In genomic region chr5:76790632-76791290, GRCh38 we compare ENCODE assay signal across 1 cellular context.
TF ChIP-seq lines count a peak whose summit lies in the region.

No MANE protein-coding gene starts in this region.

TF ChIP-seq in HEK293, 187 proteins besides CTCF, POLR2A, EP300 and RAD21 (continued from another document and continues in another):
- TF ChIP-seq, protein P1, sequence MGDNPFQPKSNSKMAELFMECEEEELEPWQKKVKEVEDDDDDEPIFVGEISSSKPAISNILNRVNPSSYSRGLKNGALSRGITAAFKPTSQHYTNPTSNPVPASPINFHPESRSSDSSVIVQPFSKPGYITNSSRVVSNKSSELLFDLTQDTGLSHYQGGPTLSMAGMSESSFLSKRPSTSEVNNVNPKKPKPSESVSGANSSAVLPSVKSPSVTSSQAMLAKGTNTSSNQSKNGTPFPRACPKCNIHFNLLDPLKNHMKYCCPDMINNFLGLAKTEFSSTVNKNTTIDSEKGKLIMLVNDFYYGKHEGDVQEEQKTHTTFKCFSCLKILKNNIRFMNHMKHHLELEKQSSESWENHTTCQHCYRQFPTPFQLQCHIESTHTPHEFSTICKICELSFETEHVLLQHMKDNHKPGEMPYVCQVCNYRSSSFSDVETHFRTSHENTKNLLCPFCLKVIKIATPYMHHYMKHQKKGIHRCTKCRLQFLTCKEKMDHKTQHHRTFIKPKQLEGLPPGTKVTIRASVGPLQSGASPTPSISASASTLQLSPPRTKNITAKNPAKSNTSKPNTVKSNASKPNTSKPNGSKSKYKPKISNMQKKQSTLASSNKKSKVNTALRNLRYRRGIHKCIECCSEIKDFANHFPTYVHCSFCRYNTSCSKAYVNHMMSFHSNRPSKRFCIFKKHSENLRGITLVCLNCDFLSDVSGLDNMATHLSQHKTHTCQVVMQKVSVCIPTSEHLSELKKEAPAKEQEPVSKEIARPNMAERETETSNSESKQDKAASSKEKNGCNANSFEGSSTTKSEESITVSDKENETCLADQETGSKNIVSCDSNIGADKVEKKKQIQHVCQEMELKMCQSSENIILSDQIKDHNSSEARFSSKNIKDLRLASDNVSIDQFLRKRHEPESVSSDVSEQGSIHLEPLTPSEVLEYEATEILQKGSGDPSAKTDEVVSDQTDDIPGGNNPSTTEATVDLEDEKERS (tag by site-specific recombination; IDR thresholded peaks at IDR 0.05) = peak; percentile 76
- TF ChIP-seq ZBTB7A (tag by site-specific recombination; IDR thresholded peaks at IDR 0.05; ENCODE audit: low read depth) (no peak), ZNF776 (tag by site-specific recombination; IDR thresholded peaks at IDR 0.05; ENCODE audit: borderline replicate concordance) (no peak), WT1 (tag by site-specific recombination; IDR thresholded peaks at IDR 0.05) (0 out of 2 replicates have a peak, but pooled peaks have one; percentile 47), SP3 (tag by site-specific recombination; IDR thresholded peaks at IDR 0.05) (peak; percentile 35; the same call in 1 of the 2 replicates), ZNF670 (tag by site-specific recombination; IDR thresholded peaks at IDR 0.05; ENCODE audit: low read depth) (no peak), ZSCAN23 (tag by site-specific recombination; IDR thresholded peaks at IDR 0.05) (0 out of 2 replicates have a peak, but pooled peaks have one; percentile 51), ZNF354C (tag by site-specific recombination; IDR thresholded peaks at IDR 0.05; ENCODE audit: borderline replicate concordance, low read depth) (no peak), ZNF280C (tag by site-specific recombination; IDR thresholded peaks at IDR 0.05) (no peak), ZNF621 (tag by site-specific recombination; IDR thresholded peaks at IDR 0.05) (no peak), ZNF211 (tag by site-specific recombination; IDR thresholded peaks at IDR 0.05; ENCODE audit: low read depth) (no peak), ZNF658 (tag by site-specific recombination; IDR thresholded peaks at IDR 0.05) (no peak), ZNF404 (tag by site-specific recombination; IDR thresholded peaks at IDR 0.05) (no peak), TCF7L2 (IDR thresholded peaks at IDR 0.05; ENCODE audit: borderline replicate concordance, low read depth, low read length) (no peak), GLIS1 (tag by site-specific recombination; IDR thresholded peaks at IDR 0.05) (no peak), ZNF26 (tag by site-specific recombination; IDR thresholded peaks at IDR 0.05) (no peak), ZNF350 (tag by site-specific recombination; IDR thresholded peaks at IDR 0.05) (no peak), ZNF624 (tag by site-specific recombination; IDR thresholded peaks at IDR 0.05) (no peak), ZNF777 (tag by site-specific recombination; IDR thresholded peaks at IDR 0.05; ENCODE audit: borderline replicate concordance) (no peak), ZNF530 (tag by site-specific recombination; IDR thresholded peaks at IDR 0.05; ENCODE audit: low read depth) (no peak), ZNF202 (tag by site-specific recombination; IDR thresholded peaks at IDR 0.05; ENCODE audit: borderline replicate concordance) (no peak), ZBTB20 (tag by site-specific recombination; IDR thresholded peaks at IDR 0.05) (no peak), KLF16 (tag by site-specific recombination; IDR thresholded peaks at IDR 0.05) (no peak), ZNF560 (tag by site-specific recombination; IDR thresholded peaks at IDR 0.05; ENCODE audit: borderline replicate concordance) (no peak), ZNF19 (tag by site-specific recombination; IDR thresholded peaks at IDR 0.05; ENCODE audit: low read depth) (no peak), ZNF707 (tag by site-specific recombination; IDR thresholded peaks at IDR 0.05) (no peak), ZNF112 (tag by site-specific recombination; IDR thresholded peaks at IDR 0.05) (no peak), ZBTB10 (tag by site-specific recombination; IDR thresholded peaks at IDR 0.05) (no peak), AEBP2 (tag by site-specific recombination; IDR thresholded peaks at IDR 0.05; ENCODE audit: borderline replicate concordance) (no peak), GFI1B (tag by site-specific recombination; IDR thresholded peaks at IDR 0.05) (peak; percentile 71; the same call in 1 of the 2 replicates), ZBTB21 (tag by site-specific recombination; IDR thresholded peaks at IDR 0.05) (peak; percentile 80), ZNF558 (tag by site-specific recombination; IDR thresholded peaks at IDR 0.05) (peak; percentile 73; the same call in 1 of the 2 replicates), EGR2 (tag by site-specific recombination; IDR thresholded peaks at IDR 0.05; ENCODE audit: low read depth) (no peak), KLF10 (tag by site-specific recombination; IDR thresholded peaks at IDR 0.05) (peak; percentile 56; the same call in 1 of the 2 replicates), RBAK (tag by site-specific recombination; IDR thresholded peaks at IDR 0.05) (no peak), SCRT1 (tag by site-specific recombination; IDR thresholded peaks at IDR 0.05; ENCODE audit: borderline replicate concordance) (no peak)
- TF ChIP-seq, protein P2, sequence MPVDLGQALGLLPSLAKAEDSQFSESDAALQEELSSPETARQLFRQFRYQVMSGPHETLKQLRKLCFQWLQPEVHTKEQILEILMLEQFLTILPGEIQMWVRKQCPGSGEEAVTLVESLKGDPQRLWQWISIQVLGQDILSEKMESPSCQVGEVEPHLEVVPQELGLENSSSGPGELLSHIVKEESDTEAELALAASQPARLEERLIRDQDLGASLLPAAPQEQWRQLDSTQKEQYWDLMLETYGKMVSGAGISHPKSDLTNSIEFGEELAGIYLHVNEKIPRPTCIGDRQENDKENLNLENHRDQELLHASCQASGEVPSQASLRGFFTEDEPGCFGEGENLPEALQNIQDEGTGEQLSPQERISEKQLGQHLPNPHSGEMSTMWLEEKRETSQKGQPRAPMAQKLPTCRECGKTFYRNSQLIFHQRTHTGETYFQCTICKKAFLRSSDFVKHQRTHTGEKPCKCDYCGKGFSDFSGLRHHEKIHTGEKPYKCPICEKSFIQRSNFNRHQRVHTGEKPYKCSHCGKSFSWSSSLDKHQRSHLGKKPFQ (tag by site-specific recombination; IDR thresholded peaks at IDR 0.05) = no peak
- TF ChIP-seq, protein P3, sequence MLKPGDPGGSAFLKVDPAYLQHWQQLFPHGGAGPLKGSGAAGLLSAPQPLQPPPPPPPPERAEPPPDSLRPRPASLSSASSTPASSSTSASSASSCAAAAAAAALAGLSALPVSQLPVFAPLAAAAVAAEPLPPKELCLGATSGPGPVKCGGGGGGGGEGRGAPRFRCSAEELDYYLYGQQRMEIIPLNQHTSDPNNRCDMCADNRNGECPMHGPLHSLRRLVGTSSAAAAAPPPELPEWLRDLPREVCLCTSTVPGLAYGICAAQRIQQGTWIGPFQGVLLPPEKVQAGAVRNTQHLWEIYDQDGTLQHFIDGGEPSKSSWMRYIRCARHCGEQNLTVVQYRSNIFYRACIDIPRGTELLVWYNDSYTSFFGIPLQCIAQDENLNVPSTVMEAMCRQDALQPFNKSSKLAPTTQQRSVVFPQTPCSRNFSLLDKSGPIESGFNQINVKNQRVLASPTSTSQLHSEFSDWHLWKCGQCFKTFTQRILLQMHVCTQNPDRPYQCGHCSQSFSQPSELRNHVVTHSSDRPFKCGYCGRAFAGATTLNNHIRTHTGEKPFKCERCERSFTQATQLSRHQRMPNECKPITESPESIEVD (tag by site-specific recombination; IDR thresholded peaks at IDR 0.05) = peak; percentile 66; the same call in 1 of the 2 replicates
- TF ChIP-seq, protein P4, sequence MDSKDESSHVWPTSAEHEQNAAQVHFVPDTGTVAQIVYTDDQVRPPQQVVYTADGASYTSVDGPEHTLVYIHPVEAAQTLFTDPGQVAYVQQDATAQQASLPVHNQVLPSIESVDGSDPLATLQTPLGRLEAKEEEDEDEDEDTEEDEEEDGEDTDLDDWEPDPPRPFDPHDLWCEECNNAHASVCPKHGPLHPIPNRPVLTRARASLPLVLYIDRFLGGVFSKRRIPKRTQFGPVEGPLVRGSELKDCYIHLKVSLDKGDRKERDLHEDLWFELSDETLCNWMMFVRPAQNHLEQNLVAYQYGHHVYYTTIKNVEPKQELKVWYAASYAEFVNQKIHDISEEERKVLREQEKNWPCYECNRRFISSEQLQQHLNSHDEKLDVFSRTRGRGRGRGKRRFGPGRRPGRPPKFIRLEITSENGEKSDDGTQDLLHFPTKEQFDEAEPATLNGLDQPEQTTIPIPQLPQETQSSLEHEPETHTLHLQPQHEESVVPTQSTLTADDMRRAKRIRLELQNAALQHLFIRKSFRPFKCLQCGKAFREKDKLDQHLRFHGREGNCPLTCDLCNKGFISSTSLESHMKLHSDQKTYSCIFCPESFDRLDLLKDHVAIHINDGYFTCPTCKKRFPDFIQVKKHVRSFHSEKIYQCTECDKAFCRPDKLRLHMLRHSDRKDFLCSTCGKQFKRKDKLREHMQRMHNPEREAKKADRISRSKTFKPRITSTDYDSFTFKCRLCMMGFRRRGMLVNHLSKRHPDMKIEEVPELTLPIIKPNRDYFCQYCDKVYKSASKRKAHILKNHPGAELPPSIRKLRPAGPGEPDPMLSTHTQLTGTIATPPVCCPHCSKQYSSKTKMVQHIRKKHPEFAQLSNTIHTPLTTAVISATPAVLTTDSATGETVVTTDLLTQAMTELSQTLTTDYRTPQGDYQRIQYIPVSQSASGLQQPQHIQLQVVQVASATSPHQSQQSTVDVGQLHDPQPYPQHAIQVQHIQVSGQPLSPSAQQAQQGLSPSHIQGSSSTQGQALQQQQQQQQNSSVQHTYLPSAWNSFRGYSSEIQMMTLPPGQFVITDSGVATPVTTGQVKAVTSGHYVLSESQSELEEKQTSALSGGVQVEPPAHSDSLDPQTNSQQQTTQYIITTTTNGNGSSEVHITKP (tag by site-specific recombination; IDR thresholded peaks at IDR 0.05) = peak; percentile 86
- TF ChIP-seq, protein P5, sequence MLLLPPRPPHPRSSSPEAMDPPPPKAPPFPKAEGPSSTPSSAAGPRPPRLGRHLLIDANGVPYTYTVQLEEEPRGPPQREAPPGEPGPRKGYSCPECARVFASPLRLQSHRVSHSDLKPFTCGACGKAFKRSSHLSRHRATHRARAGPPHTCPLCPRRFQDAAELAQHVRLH (tag by site-specific recombination; IDR thresholded peaks at IDR 0.05) = no peak
- TF ChIP-seq, protein P6, sequence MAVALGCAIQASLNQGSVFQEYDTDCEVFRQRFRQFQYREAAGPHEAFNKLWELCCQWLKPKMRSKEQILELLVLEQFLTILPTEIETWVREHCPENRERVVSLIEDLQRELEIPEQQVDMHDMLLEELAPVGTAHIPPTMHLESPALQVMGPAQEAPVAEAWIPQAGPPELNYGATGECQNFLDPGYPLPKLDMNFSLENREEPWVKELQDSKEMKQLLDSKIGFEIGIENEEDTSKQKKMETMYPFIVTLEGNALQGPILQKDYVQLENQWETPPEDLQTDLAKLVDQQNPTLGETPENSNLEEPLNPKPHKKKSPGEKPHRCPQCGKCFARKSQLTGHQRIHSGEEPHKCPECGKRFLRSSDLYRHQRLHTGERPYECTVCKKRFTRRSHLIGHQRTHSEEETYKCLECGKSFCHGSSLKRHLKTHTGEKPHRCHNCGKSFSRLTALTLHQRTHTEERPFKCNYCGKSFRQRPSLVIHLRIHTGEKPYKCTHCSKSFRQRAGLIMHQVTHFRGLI (tag by site-specific recombination; IDR thresholded peaks at IDR 0.05) = no peak
